1 cellular context compared by ENCODE assay signal in the genomic region with DNA sequence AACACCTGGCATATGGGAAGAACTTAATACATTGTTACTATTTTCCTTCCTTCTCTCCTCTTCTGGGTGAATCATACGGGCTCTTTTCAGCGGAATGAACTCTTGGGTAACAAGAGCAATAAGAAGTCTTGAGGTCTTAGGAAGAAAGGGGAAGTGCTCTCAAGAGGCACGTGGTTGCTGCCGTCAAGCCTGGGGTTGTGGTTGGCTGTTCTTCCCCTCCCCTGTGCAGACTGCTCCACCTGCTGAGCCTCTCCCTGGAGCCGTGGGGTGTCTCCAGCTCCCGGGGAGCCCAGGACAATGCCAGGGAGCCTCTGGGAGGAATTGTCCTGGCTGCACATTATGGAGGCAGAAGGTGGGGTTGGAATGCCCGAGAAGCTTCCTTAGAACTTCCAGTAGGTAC.
TF ChIP-seq lines count a peak whose summit lies in the region.

No MANE protein-coding gene starts in this region.

TF ChIP-seq in GM23338, 12 proteins besides CTCF, POLR2A, EP300 and RAD21 (continued from another document):
- TF ChIP-seq REST (IDR thresholded peaks at IDR 0.05; ENCODE audit: unreplicated experiment): no peak
